Comparison of ENCODE assay signal across 2 cellular contexts in genomic region chr11:36471577-36471976, GRCh38.
TF ChIP-seq lines count a peak whose summit lies in the region.

No MANE protein-coding gene starts in this region.

TF ChIP-seq in HEK293, 187 proteins besides CTCF, POLR2A, EP300 and RAD21:
- TF ChIP-seq ZNF558 (tag by site-specific recombination; IDR thresholded peaks at IDR 0.05) (no peak), ZSCAN4 (tag by site-specific recombination; IDR thresholded peaks at IDR 0.05) (peak; percentile 65; the same call in 1 of the 2 replicates)

TF ChIP-seq in IMR-90, 13 proteins besides CTCF, POLR2A, EP300 and RAD21:
- no peak for TF ChIP-seq SMC3 (IDR thresholded peaks at IDR 0.05; ENCODE audit: low read depth, low read length)
- no peak for TF ChIP-seq BHLHE40 (IDR thresholded peaks at IDR 0.05; ENCODE audit: low read depth, low read length)
- no peak for TF ChIP-seq RFX5 (IDR thresholded peaks at IDR 0.05; ENCODE audit: low read depth, low read length)
- TF ChIP-seq MAFK (IDR thresholded peaks at IDR 0.05; ENCODE audit: low read depth, low read length): no peak
- no peak for TF ChIP-seq ELK1 (IDR thresholded peaks at IDR 0.05; ENCODE audit: borderline replicate concordance, low read depth, low read length)
- TF ChIP-seq FOS (IDR thresholded peaks at IDR 0.05; ENCODE audit: low read depth, low read length): no peak
- TF ChIP-seq CHD1 (IDR thresholded peaks at IDR 0.05; ENCODE audit: low read depth, low read length): no peak
TF ChIP-seq in IMR-90: peak in this region for 0.
